17 cellular contexts compared by ENCODE assay signal in genomic region chr4:181225616-181226261, GRCh38.
"Had no signal": no experiment of that assay in that cellular context is flagged by ENCODE, and none has a peak within 500 bp of the region (broad histone marks: within the 10 kb centered on the region; RNA-seq: fewer than 3 reads in every experiment).

No MANE protein-coding gene starts in this region.

- H3K4me1 ChIP-seq: body of pancreas, tibial artery had no signal

- DNase-seq: activated B cell treated with CpG ODN at 0.5 μM for 24 hours; activated CD4-positive, alpha-beta memory T cell treated with anti-CD3 and anti-CD28 coated beads, Interleukin-2, amount 10 ng/mL, durations not matched to agents 7 days and 5 days; activated CD4-positive, alpha-beta T cell treated with anti-CD3 and anti-CD28 coated beads for 48 hours; activated naive CD4-positive, alpha-beta T cell treated with anti-CD3 and anti-CD28 coated beads for 36 hours; activated T-cell treated with anti-CD3 and anti-CD28 coated beads, Interleukin-2, amount 50 U/mL, for 24 hours; body of pancreas; dermis blood vessel endothelial cell; effector memory CD8-positive, alpha-beta T cell; left ventricle myocardium superior; naive thymus-derived CD8-positive, alpha-beta T cell; retina; stimulated activated CD8-positive, alpha-beta memory T cell treated with anti-CD3 and anti-CD28 coated beads, Interleukin-4, amount 100 ng/mL, for 48 hours; stimulated activated naive CD4-positive, alpha-beta T cell; tibial artery had no signal

- H3K79me2 ChIP-seq: hepatocyte had no signal

- H3K27ac Mint-ChIP-seq: activated B cell treated with CpG ODN at 0.5 μM for 24 hours; activated CD4-positive, alpha-beta memory T cell treated with anti-CD3 and anti-CD28 coated beads, Interleukin-2, amount 10 ng/mL, durations not matched to agents 7 days and 5 days; activated naive CD4-positive, alpha-beta T cell treated with anti-CD3 and anti-CD28 coated beads for 36 hours; activated T-cell treated with anti-CD3 and anti-CD28 coated beads, Interleukin-2, amount 50 U/mL, for 24 hours; activated T-helper 2 cell treated with anti-CD3 and anti-CD28 coated beads, Interferon-gamma antibody, Interleukin-2, Interleukin-4, amounts not matched to agents 10 μg/mL and 5 μg/mL and 100 μg/mL, durations not matched to agents 14 hours and 24 hours and 36 hours; effector memory CD8-positive, alpha-beta T cell; naive thymus-derived CD8-positive, alpha-beta T cell; T-helper 2 cell treated with Interferon-gamma antibody and Interleukin-4, amounts not matched to agents 5 μg/mL and 100 μg/mL, for 36 hours had no signal

- H3K4me1 Mint-ChIP-seq: activated B cell treated with CpG ODN at 0.5 μM for 24 hours; activated CD4-positive, alpha-beta memory T cell treated with anti-CD3 and anti-CD28 coated beads, Interleukin-2, amount 10 ng/mL, durations not matched to agents 7 days and 5 days; naive thymus-derived CD8-positive, alpha-beta T cell had no signal

- H3K4me3 Mint-ChIP-seq: activated B cell treated with CpG ODN at 0.5 μM for 24 hours; activated CD4-positive, alpha-beta memory T cell treated with anti-CD3 and anti-CD28 coated beads, Interleukin-2, amount 10 ng/mL, durations not matched to agents 7 days and 5 days; activated naive CD4-positive, alpha-beta T cell treated with anti-CD3 and anti-CD28 coated beads for 36 hours; activated T-cell treated with anti-CD3 and anti-CD28 coated beads, Interleukin-2, amount 50 U/mL, for 24 hours; effector memory CD8-positive, alpha-beta T cell; naive thymus-derived CD8-positive, alpha-beta T cell; T-helper 2 cell treated with Interferon-gamma antibody and Interleukin-4, amounts not matched to agents 5 μg/mL and 100 μg/mL, for 36 hours had no signal

- H3K27ac ChIP-seq: body of pancreas, hepatocyte, tibial artery had no signal

- H3K9me3 ChIP-seq: body of pancreas, tibial artery had no signal

- H2AFZ ChIP-seq: hepatocyte had no signal

- H3K4me3 ChIP-seq: body of pancreas, hepatocyte, tibial artery had no signal

- H3K27me3 Mint-ChIP-seq: activated B cell treated with CpG ODN at 0.5 μM for 24 hours; activated CD4-positive, alpha-beta memory T cell treated with anti-CD3 and anti-CD28 coated beads, Interleukin-2, amount 10 ng/mL, durations not matched to agents 7 days and 5 days; activated T-cell treated with anti-CD3 and anti-CD28 coated beads, Interleukin-2, amount 50 U/mL, for 24 hours; effector memory CD8-positive, alpha-beta T cell; naive thymus-derived CD8-positive, alpha-beta T cell had no signal

- H3K36me3 Mint-ChIP-seq: naive thymus-derived CD8-positive, alpha-beta T cell had no signal

- H3K36me3 ChIP-seq: tibial artery had no signal

- H3K4me2 ChIP-seq: hepatocyte had no signal

- H3K27me3 ChIP-seq: body of pancreas, hepatocyte, tibial artery had no signal

- H3K9me3 Mint-ChIP-seq: activated CD4-positive, alpha-beta memory T cell treated with anti-CD3 and anti-CD28 coated beads, Interleukin-2, amount 10 ng/mL, durations not matched to agents 7 days and 5 days; activated naive CD4-positive, alpha-beta T cell treated with anti-CD3 and anti-CD28 coated beads for 36 hours; activated T-cell treated with anti-CD3 and anti-CD28 coated beads, Interleukin-2, amount 50 U/mL, for 24 hours; activated T-helper 2 cell treated with anti-CD3 and anti-CD28 coated beads, Interferon-gamma antibody, Interleukin-2, Interleukin-4, amounts not matched to agents 10 μg/mL and 5 μg/mL and 100 μg/mL, durations not matched to agents 14 hours and 24 hours and 36 hours; T-helper 2 cell treated with Interferon-gamma antibody and Interleukin-4, amounts not matched to agents 5 μg/mL and 100 μg/mL, for 36 hours had no signal

- ATAC-seq: body of pancreas; effector memory CD8-positive, alpha-beta T cell; left ventricle myocardium superior; naive thymus-derived CD8-positive, alpha-beta T cell had no signal
